Comparison of ENCODE assay signal across 28 cellular contexts in genomic region chr4:120895554-120895953, GRCh38.
"Had no signal": no experiment of that assay in that cellular context is flagged by ENCODE, and none has a peak within 500 bp of the region (broad histone marks: within the 10 kb centered on the region; RNA-seq: fewer than 3 reads in every experiment).

No MANE protein-coding gene starts in this region.

- ATAC-seq: stimulated activated memory B cell treated with anti-CD40 and anti-IgM and Interleukin-4, amounts not matched to agents 10 μg/mL and 1 μg/mL and 100 μg/mL, for 72 hours; stimulated activated naive B cell treated with anti-CD40 and anti-IgM and Interleukin-4, amounts not matched to agents 10 μg/mL and 1 μg/mL and 100 μg/mL, for 72 hours; stimulated activated naive CD8-positive, alpha-beta T cell treated with anti-CD3 and anti-CD28 coated beads, Interleukin-15, amount 100 ng/mL, for 72 hours; stimulated activated naive CD8-positive, alpha-beta T cell treated with anti-CD3 and anti-CD28 coated beads, Interleukin-15, Interleukin-2, amounts not matched to agents 100 U/mL and 50 U/mL, for 24 hours; upper lobe of right lung had no signal

- H3K4me1 ChIP-seq: stomach, suprapubic skin, testis, thyroid gland, tibial artery, tibial nerve, transverse colon, upper lobe of left lung, upper lobe of right lung, uterus, vagina had no signal

- DNase-seq: stimulated activated CD4-positive, alpha-beta T cell treated with anti-CD3 and anti-CD28 coated beads, Interleukin-2, amount 100 ng/mL, for 48 hours; stimulated activated CD4-positive, alpha-beta T cell treated with anti-CD3 and anti-CD28 coated beads, Interleukin-4, amount 100 ng/mL, for 1 hour; stimulated activated CD4-positive, alpha-beta T cell treated with anti-CD3 and anti-CD28 coated beads, Interleukin-4, amount 100 ng/mL, for 24 hours; stimulated activated CD4-positive, alpha-beta T cell treated with anti-CD3 and anti-CD28 coated beads, Interleukin-4, amount 100 ng/mL, for 4 hours; stimulated activated CD8-positive, alpha-beta memory T cell treated with anti-CD3 and anti-CD28 coated beads, Interleukin-4, amount 100 ng/mL, for 48 hours; stimulated activated naive B cell treated with anti-CD40 and anti-IgM and Interleukin-4, amounts not matched to agents 10 μg/mL and 1 μg/mL and 100 μg/mL, for 72 hours; stimulated activated naive CD4-positive, alpha-beta T cell; stimulated activated naive CD4-positive, alpha-beta T cell treated with Interleukin-2 at 50 U/mL for 16 hours; stimulated activated naive CD8-positive, alpha-beta T cell treated with anti-CD3 and anti-CD28 coated beads, Interleukin-15, amount 100 ng/mL, for 72 hours; stimulated activated naive CD8-positive, alpha-beta T cell treated with anti-CD3 and anti-CD28 coated beads, Interleukin-15, Interleukin-2, amounts not matched to agents 100 U/mL and 50 U/mL, for 24 hours; stomach; substantia nigra; testis; thyroid gland; tibial artery; transverse colon; trophoblast cell; upper lobe of left lung; upper lobe of right lung; uterus had no signal

- H3K4me1 Mint-ChIP-seq: stimulated activated memory B cell treated with anti-CD40 and anti-IgM and Interleukin-4, amounts not matched to agents 10 μg/mL and 1 μg/mL and 100 μg/mL, for 72 hours; stimulated activated naive B cell treated with anti-CD40 and anti-IgM and Interleukin-4, amounts not matched to agents 10 μg/mL and 1 μg/mL and 100 μg/mL, for 72 hours; stimulated activated naive CD8-positive, alpha-beta T cell treated with anti-CD3 and anti-CD28 coated beads, Interleukin-15, amount 100 ng/mL, for 72 hours had no signal

- H3K27ac ChIP-seq: stomach, suprapubic skin, testis, thoracic aorta, thyroid gland, tibial artery, tibial nerve, transverse colon, upper lobe of left lung, upper lobe of right lung, uterus, vagina had no signal

- H3K4me3 Mint-ChIP-seq: stimulated activated memory B cell treated with anti-CD40 and anti-IgM and Interleukin-4, amounts not matched to agents 10 μg/mL and 1 μg/mL and 100 μg/mL, for 72 hours; stimulated activated naive B cell treated with anti-CD40 and anti-IgM and Interleukin-4, amounts not matched to agents 10 μg/mL and 1 μg/mL and 100 μg/mL, for 72 hours; stimulated activated naive CD8-positive, alpha-beta T cell treated with anti-CD3 and anti-CD28 coated beads, Interleukin-15, amount 100 ng/mL, for 72 hours; stimulated activated naive CD8-positive, alpha-beta T cell treated with anti-CD3 and anti-CD28 coated beads, Interleukin-15, Interleukin-2, amounts not matched to agents 100 ng/mL and 50 ng/mL, for 24 hours; type B pancreatic cell had no signal

- H3K27me3 ChIP-seq: stomach, suprapubic skin, testis, thyroid gland, tibial artery, tibial nerve, transverse colon, upper lobe of left lung, upper lobe of right lung, uterus, vagina had no signal

- H3K36me3 Mint-ChIP-seq: stimulated activated memory B cell treated with anti-CD40 and anti-IgM and Interleukin-4, amounts not matched to agents 10 μg/mL and 1 μg/mL and 100 μg/mL, for 72 hours; stimulated activated naive B cell treated with anti-CD40 and anti-IgM and Interleukin-4, amounts not matched to agents 10 μg/mL and 1 μg/mL and 100 μg/mL, for 72 hours had no signal

- H3K27ac Mint-ChIP-seq: stimulated activated memory B cell treated with anti-CD40 and anti-IgM and Interleukin-4, amounts not matched to agents 10 μg/mL and 1 μg/mL and 100 μg/mL, for 72 hours; stimulated activated naive B cell treated with anti-CD40 and anti-IgM and Interleukin-4, amounts not matched to agents 10 μg/mL and 1 μg/mL and 100 μg/mL, for 72 hours; stimulated activated naive CD8-positive, alpha-beta T cell treated with anti-CD3 and anti-CD28 coated beads, Interleukin-15, amount 100 ng/mL, for 72 hours; stimulated activated naive CD8-positive, alpha-beta T cell treated with anti-CD3 and anti-CD28 coated beads, Interleukin-15, Interleukin-2, amounts not matched to agents 100 ng/mL and 50 ng/mL, for 24 hours; type B pancreatic cell had no signal

- H3K9me3 Mint-ChIP-seq: type B pancreatic cell had no signal

- H3K4me3 ChIP-seq: stomach, suprapubic skin, testis, thoracic aorta, thyroid gland, tibial artery, tibial nerve, transverse colon, upper lobe of left lung, upper lobe of right lung, uterus, vagina had no signal

- FAIRE-seq: urothelium cell line had no signal

- H3K36me3 ChIP-seq: suprapubic skin, thoracic aorta, thyroid gland, transverse colon, upper lobe of left lung, upper lobe of right lung, uterus, vagina had no signal

- H3K9me3 ChIP-seq: stomach, suprapubic skin, testis, thoracic aorta, thyroid gland, tibial artery, transverse colon, upper lobe of left lung, upper lobe of right lung, uterus, vagina had no signal
